In the genomic region with DNA sequence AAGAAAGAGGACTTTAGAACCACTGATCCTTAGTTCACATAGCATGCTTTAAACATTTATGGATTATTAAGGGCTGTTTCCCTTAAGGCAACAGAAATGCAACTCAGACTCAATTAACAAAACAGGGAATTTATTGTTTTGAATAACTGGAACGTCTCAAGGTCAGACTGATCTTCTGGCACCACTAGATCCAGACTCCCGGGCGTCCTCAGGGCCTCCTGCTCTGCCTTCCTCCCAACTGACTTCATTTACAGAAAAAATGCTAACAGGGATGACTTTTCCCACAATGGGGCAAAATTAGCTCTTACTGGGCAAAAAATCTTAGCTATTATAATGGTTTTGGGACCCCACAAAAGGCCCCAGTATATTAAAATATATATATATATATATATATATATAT, we compare ENCODE assay signal across 34 cellular contexts.
"Had no signal": no experiment of that assay in that cellular context is flagged by ENCODE, and none has a peak within 500 bp of the region (broad histone marks: within the 10 kb centered on the region; RNA-seq: fewer than 3 reads in every experiment).

No MANE protein-coding gene starts in this region.

- ATAC-seq: activated naive CD4-positive, alpha-beta T cell treated with anti-CD3 and anti-CD28 coated beads, Interleukin-2, amount 50 U/mL, for 72 hours; activated naive CD8-positive, alpha-beta T cell treated with anti-CD3 and anti-CD28 coated beads, Interleukin-2, amount 50 U/mL, for 24 hours; activated T-cell treated with anti-CD3 and anti-CD28 coated beads, Interleukin-2, amount 50 U/mL, for 4 hours; activated T-cell treated with anti-CD3 and anti-CD28 coated beads, Interleukin-2, amount 50 U/mL, for 72 hours; activated T-helper 17 cell treated with anti-CD3 and anti-CD28 coated beads, Interleukin-2, amount 50 U/mL, for 72 hours; body of pancreas had no signal

- FAIRE-seq: astrocyte, bronchial epithelial cell had no signal

- H3K36me3 ChIP-seq: adrenal gland, ascending aorta, brain microvascular endothelial cell, breast epithelium, cardiac muscle cell had no signal

- H3K9me3 ChIP-seq: adrenal gland, body of pancreas had no signal

- H3K4me1 ChIP-seq: adrenal gland, ascending aorta, body of pancreas, breast epithelium had no signal

- DNase-seq: activated effector memory CD4-positive, alpha-beta T cell treated with anti-CD3 and anti-CD28 coated beads, Interleukin-2, amount 50 U/mL, for 16 hours; activated effector memory CD4-positive, alpha-beta T cell treated with Interleukin-2 at 50 U/mL for 16 hours; activated gamma-delta T cell; activated gamma-delta T cell treated with Interleukin-2 at 50 U/mL for 16 hours; activated naive CD4-positive, alpha-beta T cell; activated naive CD4-positive, alpha-beta T cell treated with anti-CD3 and anti-CD28 coated beads for 36 hours; activated naive CD4-positive, alpha-beta T cell treated with anti-CD3 and anti-CD28 coated beads, Interleukin-2, amount 10 ng/mL, durations not matched to agents 7 days and 5 days; activated naive CD4-positive, alpha-beta T cell treated with anti-CD3 and anti-CD28 coated beads, Interleukin-2, amount 50 U/mL, for 16 hours; activated naive CD4-positive, alpha-beta T cell treated with Interleukin-2 at 50 U/mL for 16 hours; activated naive CD8-positive, alpha-beta T cell treated with anti-CD3 and anti-CD28 coated beads for 36 hours; activated naive CD8-positive, alpha-beta T cell treated with anti-CD3 and anti-CD28 coated beads, Interleukin-2, amount 10 ng/mL, durations not matched to agents 7 days and 5 days; activated naive CD8-positive, alpha-beta T cell treated with anti-CD3 and anti-CD28 coated beads, Interleukin-2, amount 50 U/mL, for 24 hours; activated T-cell treated with anti-CD3 and anti-CD28 coated beads, Interleukin-2, amount 50 U/mL, for 1 hour; activated T-cell treated with anti-CD3 and anti-CD28 coated beads, Interleukin-2, amount 50 U/mL, for 24 hours; activated T-cell treated with anti-CD3 and anti-CD28 coated beads, Interleukin-2, amount 50 U/mL, for 4 hours; activated T-cell treated with anti-CD3 and anti-CD28 coated beads, Interleukin-2, amount 50 U/mL, for 48 hours; activated T-cell treated with anti-CD3 and anti-CD28 coated beads, Interleukin-2, amount 50 U/mL, for 72 hours; adrenal gland; amniotic stem cell; amygdala; anterior cingulate cortex; aorta; body of pancreas; brain microvascular endothelial cell; caudate nucleus; central memory CD4-positive, alpha-beta T cell; cerebellar nuclear complex had no signal

- H3K27ac ChIP-seq: adrenal gland, ascending aorta, body of pancreas, brain microvascular endothelial cell, breast epithelium, cardiac muscle cell had no signal

- H3K4me3 ChIP-seq: adrenal gland, ascending aorta, body of pancreas, breast epithelium, cardiac muscle cell had no signal

- H3K27me3 ChIP-seq: adrenal gland, ascending aorta, body of pancreas, brain microvascular endothelial cell, breast epithelium, cardiac muscle cell had no signal
